8 cellular contexts compared by ENCODE assay signal in the genomic region with DNA sequence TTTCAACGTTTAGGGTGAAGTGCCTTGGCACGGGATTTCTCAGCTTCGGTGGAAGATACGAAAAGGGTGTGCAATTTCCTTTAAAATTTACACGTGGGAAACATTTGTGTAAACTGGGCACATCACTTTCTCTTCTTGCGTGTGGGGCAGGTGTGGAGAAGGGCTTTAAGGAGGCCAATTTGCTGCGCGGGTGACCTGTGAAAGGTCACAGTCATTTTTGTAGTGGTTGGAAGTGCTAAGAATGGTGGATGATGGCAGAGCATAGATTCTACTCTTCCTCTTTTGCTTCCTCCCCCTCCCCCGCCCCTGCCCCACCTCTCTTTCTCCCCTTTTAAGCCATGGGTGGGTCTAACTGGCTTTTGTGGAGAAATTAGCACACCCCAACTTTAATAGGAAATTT. TPM values are rescaled to one million over a fixed set of nuclear protein-coding genes. Genes with fewer than 3 reads are reported as not detected.
DNase-seq lines count a peak whose midpoint lies in the region; ATAC-seq and TF ChIP-seq lines count a peak whose summit lies in the region.

No MANE protein-coding gene starts in this region.

- intact Hi-C loops in CD4-positive, alpha-beta memory T cell (cut with micrococcal nuclease): no loop called here

- peak overlapping the region; percentile 81 for H2AFZ ChIP-seq in MM.1S (ENCODE audit: low read length)

- H4K20me1 ChIP-seq in MM.1S (ENCODE audit: insufficient read depth, low read length): no peaks in the 10 kb centered on the region

- no peaks in the 10 kb centered on the region for H3F3A ChIP-seq in MM.1S (ENCODE audit: insufficient read depth, low read length)

- no peaks in the 10 kb centered on the region for H3K36me3 ChIP-seq in CD4-positive, alpha-beta memory T cell (ENCODE audit: insufficient read depth, low read length)
- no peaks in the 10 kb centered on the region for H3K36me3 ChIP-seq in MM.1S (replicated peaks; ENCODE audit: insufficient read depth, low read length)
- no peaks in the 10 kb centered on the region for H3K36me3 ChIP-seq in endocrine pancreas (ENCODE audit: control insufficient read depth, insufficient read depth, low read length)

- H3K9ac ChIP-seq in MM.1S (ENCODE audit: low read length): peak overlapping the region; percentile 46; the same call in 1 of the 2 replicates
- H3K9ac ChIP-seq in endocrine pancreas (ENCODE audit: control insufficient read depth, insufficient read depth, low read length): no peak overlapping the region

- peak overlapping the region; percentile 49 for H3K4me2 ChIP-seq in MM.1S (ENCODE audit: low read depth, low read length)

- H3K4me1 Mint-ChIP-seq in CD4-positive, alpha-beta memory T cell: peaks cover 0 to 34% (median 14%) of the 10 kb centered on the region in 4 donors
- peaks cover 35% of the 10 kb centered on the region for H3K4me1 Mint-ChIP-seq in nephron progenitor cell

- no peak overlapping the region for H3K4me3 ChIP-seq in CD4-positive, alpha-beta memory T cell (ENCODE audit: low read length in 2 of 2)
- H3K4me3 ChIP-seq in MM.1S (ENCODE audit: low read length): peak overlapping the region; percentile 60
- peak overlapping the region; percentile 69 for H3K4me3 ChIP-seq in endocrine pancreas (ENCODE audit: control insufficient read depth, insufficient read depth, low read length)

- no peaks in the 10 kb centered on the region for H3K9me2 ChIP-seq in MM.1S (replicated peaks; ENCODE audit: insufficient read depth, low read length)

- no peak overlapping the region for H3K27ac Mint-ChIP-seq in CD4-positive, alpha-beta memory T cell
- H3K27ac Mint-ChIP-seq in nephron progenitor cell: peak overlapping the region; percentile 27

- no peaks in the 10 kb centered on the region for H3K4me1 ChIP-seq in CD4-positive, alpha-beta memory T cell (ENCODE audit: insufficient read depth, low read length)
- no peaks in the 10 kb centered on the region for H3K4me1 ChIP-seq in MM.1S (ENCODE audit: low read length)
- no peaks in the 10 kb centered on the region for H3K4me1 ChIP-seq in endocrine pancreas (ENCODE audit: control insufficient read depth, insufficient read depth, low read length)

- no peaks in the 10 kb centered on the region for H3K79me2 ChIP-seq in MM.1S (ENCODE audit: low read length)

- CTCF ChIA-PET in CD4-positive, alpha-beta memory T cell (lab: Charles Lee; ENCODE audit: partially characterized antibody): no interaction called here

- peak overlapping the region; percentile 19 to 84 (median 74) for H3K4me3 Mint-ChIP-seq in CD4-positive, alpha-beta memory T cell
- H3K4me3 Mint-ChIP-seq in nephron progenitor cell: peak overlapping the region; percentile 87

- no peak overlapping the region for H3K27ac ChIP-seq in CD4-positive, alpha-beta memory T cell (ENCODE audit: low read depth, low read length)
- peak overlapping the region; percentile 38; the same call in 1 of the 2 replicates for H3K27ac ChIP-seq in MM.1S (ENCODE audit: low read length)

- ATAC-seq in HG02610 (IDR thresholded peaks at IDR 0.05; ENCODE audit: unreplicated experiment): no peak
- ATAC-seq in GM19452 (IDR thresholded peaks at IDR 0.05; ENCODE audit: unreplicated experiment): no peak
- ATAC-seq in GM18498 (IDR thresholded peaks at IDR 0.05; ENCODE audit: unreplicated experiment): no peak
- ATAC-seq in HG03520 (IDR thresholded peaks at IDR 0.05; ENCODE audit: unreplicated experiment): no peak

- H3K27me3 ChIP-seq in CD4-positive, alpha-beta memory T cell (ENCODE audit: insufficient read depth, low read length): peaks cover 3% of the 10 kb centered on the region
- no peaks in the 10 kb centered on the region for H3K27me3 ChIP-seq in MM.1S (replicated peaks; ENCODE audit: insufficient read depth, low read length)
- peaks cover 22% of the 10 kb centered on the region for H3K27me3 ChIP-seq in endocrine pancreas (ENCODE audit: control insufficient read depth, insufficient read depth, low read length)

- peaks cover 0 to 1% of the 10 kb centered on the region in 2 donors for H3K36me3 Mint-ChIP-seq in CD4-positive, alpha-beta memory T cell
- peaks cover 25% of the 10 kb centered on the region for H3K36me3 Mint-ChIP-seq in nephron progenitor cell (ENCODE audit: low read depth)

- DNase-seq in CD4-positive, alpha-beta memory T cell: peak in 1 of 5 donors; percentile 3
- DNase-seq in MM.1S (peak; percentile 10), nephron progenitor cell (no peak)

- POLR2A ChIA-PET in CD4-positive, alpha-beta memory T cell (lab: Charles Lee; ENCODE audit: partially characterized antibody): no interaction called here

- TF ChIP-seq CTCF in MM.1S (IDR thresholded peaks at IDR 0.05; ENCODE audit: low read length) (no peak), nephron progenitor cell (IDR thresholded peaks at IDR 0.05) (no peak)

- H3K27me3 Mint-ChIP-seq in CD4-positive, alpha-beta memory T cell: peaks cover 23 to 39% of the 10 kb centered on the region in 2 donors
- peaks cover 49% of the 10 kb centered on the region for H3K27me3 Mint-ChIP-seq in nephron progenitor cell (ENCODE audit: low read depth, poor library complexity)

- H3K9me3 ChIP-seq in CD4-positive, alpha-beta memory T cell (ENCODE audit: control insufficient read depth in 1 of 2, low read length in 2 of 2): no peaks in the 10 kb centered on the region
- H3K9me3 ChIP-seq in MM.1S (replicated peaks; ENCODE audit: insufficient read depth, low read length) (no peaks in the 10 kb centered on the region), endocrine pancreas (ENCODE audit: control insufficient read depth, low read length) (no peaks in the 10 kb centered on the region)

- H3K9me3 Mint-ChIP-seq in CD4-positive, alpha-beta memory T cell: peaks cover 0 to 20% (median 5%) of the 10 kb centered on the region in 8 donors
- H3K9me3 Mint-ChIP-seq in nephron progenitor cell: peaks cover 15% of the 10 kb centered on the region

RNA-seq across cellular contexts. Expression of gene SLITRK5, which starts 7.2 kb away (rescaled TPM):
- total RNA-seq in CD4-positive, alpha-beta memory T cell: under 1 TPM; 0.38 to 0.44 TPM
- polyA plus RNA-seq in CD4-positive, alpha-beta memory T cell: under 1 TPM in 1 of 2 donors, not detected in 1; 0.02 TPM

Comparison
In these comparisons a context has a peak if more than half of its experiments do, and no peak if none do; other contexts are left out.
1. H3K4me3 ChIP-seq: peak in MM.1S (single experiment) and endocrine pancreas (single experiment); none in CD4-positive, alpha-beta memory T cell (0 of 2).